7 cellular contexts compared by ENCODE assay signal in the genomic region with DNA sequence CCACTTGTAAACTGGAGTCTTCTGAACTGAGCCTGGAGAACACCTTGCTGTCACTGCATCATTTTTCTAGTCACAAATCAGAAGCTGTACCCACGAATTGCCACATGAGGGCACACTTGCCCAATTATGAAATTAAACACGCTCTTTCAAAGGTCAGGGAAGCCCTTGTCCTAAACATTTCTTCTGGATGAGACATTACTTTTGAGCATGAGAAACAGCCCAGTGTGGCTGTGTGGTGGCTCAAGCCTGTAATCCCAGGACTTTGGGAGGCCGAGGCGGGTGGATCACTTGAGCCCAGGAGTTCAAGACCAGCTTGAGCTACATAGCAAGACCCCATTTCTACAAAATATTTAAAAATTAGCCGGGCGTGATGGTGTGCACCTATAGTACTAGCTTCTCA. TPM values are rescaled to one million over a fixed set of nuclear protein-coding genes. Genes with fewer than 3 reads are reported as not detected.
DNase-seq lines count a peak whose midpoint lies in the region; ATAC-seq and TF ChIP-seq lines count a peak whose summit lies in the region.

No MANE protein-coding gene starts in this region.

- H3K27ac ChIP-seq in Peyer's patch (no peak overlapping the region), heart right ventricle (no peak overlapping the region)

- H3K4me3 ChIP-seq in Jurkat, Clone E6-1 (ENCODE audit: low read length) = no peak overlapping the region
- no peak overlapping the region for H3K4me3 ChIP-seq in Peyer's patch
- H3K4me3 ChIP-seq in heart right ventricle = no peak overlapping the region
- no peak overlapping the region for H3K4me3 ChIP-seq in retinal pigment epithelial cell (ENCODE audit: low read length)

- H3K9me3 Mint-ChIP-seq in activated naive CD8-positive, alpha-beta T cell treated with anti-CD3 and anti-CD28 coated beads, Interleukin-2, amount 10 ng/mL, durations not matched to agents 7 days and 5 days = no peaks in the 10 kb centered on the region

- no peak for ATAC-seq in activated naive CD8-positive, alpha-beta T cell treated with anti-CD3 and anti-CD28 coated beads, Interleukin-2, amount 10 ng/mL, durations not matched to agents 7 days and 5 days (ENCODE audit: low read depth)
- peak; percentile 57 to 87 (median 70) for ATAC-seq in heart right ventricle
- ATAC-seq in HG03196 (IDR thresholded peaks at IDR 0.05; ENCODE audit: unreplicated experiment) = no peak

- TF ChIP-seq POLR2A in Peyer's patch (IDR thresholded peaks at IDR 0.05) = no peak

- no peaks in the 10 kb centered on the region for H3K27me3 ChIP-seq in Peyer's patch
- H3K27me3 ChIP-seq in heart right ventricle = no peaks in the 10 kb centered on the region

- POLR2A ChIA-PET in activated naive CD8-positive, alpha-beta T cell treated with anti-CD3 and anti-CD28 coated beads, Interleukin-2, amount 10 ng/mL, durations not matched to agents 7 days and 5 days (lab: Charles Lee) = no interaction called here

- WGBS in heart right ventricle, 2 donors = 39 to 42% methylated on average over 6 of the region's 6 CpGs

- peaks cover 32% of the 10 kb centered on the region for H3K27me3 Mint-ChIP-seq in activated naive CD8-positive, alpha-beta T cell treated with anti-CD3 and anti-CD28 coated beads, Interleukin-2, amount 10 ng/mL, durations not matched to agents 7 days and 5 days

- H3K9me3 ChIP-seq in Peyer's patch (no peaks in the 10 kb centered on the region), heart right ventricle (no peaks in the 10 kb centered on the region)

- intact Hi-C loops in heart right ventricle (cut with DNase I) = loop anchor here (1.0 to 10.0 kb wide), 6 partner anchors 48 to 161 kb away; partner anchors contain the start of gene TLNRD1 (in 2 of the 10)

- DNase-seq in GF-D8 (lab: John Stamatoyannopoulos, UW) (peak; percentile 3), Peyer's patch (peak in 2 of 3 donors; percentile 19 to 65), heart right ventricle (peak in 1 of 2 donors; percentile 47), retinal pigment epithelial cell (ENCODE audit: low read depth) (peak; percentile 30)
- peak; percentile 32 for DNase-seq in Jurkat, Clone E6-1 (ENCODE audit: low read depth, low spot score)
- DNase-seq in activated naive CD8-positive, alpha-beta T cell treated with anti-CD3 and anti-CD28 coated beads, Interleukin-2, amount 10 ng/mL, durations not matched to agents 7 days and 5 days = peak; percentile 32

- H3K4me1 ChIP-seq in Peyer's patch = no peaks in the 10 kb centered on the region
- peaks cover 0 to 21% (median 2%) of the 10 kb centered on the region in 9 donors for H3K4me1 ChIP-seq in heart right ventricle

- TF ChIP-seq CTCF in Peyer's patch (IDR thresholded peaks at IDR 0.05) = peak; percentile 35 to 72 (median 66)
- peak; percentile 51 to 88 (median 78) for TF ChIP-seq CTCF in heart right ventricle (IDR thresholded peaks at IDR 0.05)
- peak; percentile 77 for TF ChIP-seq CTCF in retinal pigment epithelial cell (conservative IDR thresholded peaks at IDR 0.05; ENCODE audit: low read depth, low read length)

- no peak overlapping the region for H3K27ac Mint-ChIP-seq in activated naive CD8-positive, alpha-beta T cell treated with anti-CD3 and anti-CD28 coated beads, Interleukin-2, amount 10 ng/mL, durations not matched to agents 7 days and 5 days

- no peaks in the 10 kb centered on the region for H3K36me3 ChIP-seq in Peyer's patch
- H3K36me3 ChIP-seq in heart right ventricle = no peaks in the 10 kb centered on the region

- H3K36me3 Mint-ChIP-seq in activated naive CD8-positive, alpha-beta T cell treated with anti-CD3 and anti-CD28 coated beads, Interleukin-2, amount 10 ng/mL, durations not matched to agents 7 days and 5 days = no peaks in the 10 kb centered on the region

- H3K4me3 Mint-ChIP-seq in activated naive CD8-positive, alpha-beta T cell treated with anti-CD3 and anti-CD28 coated beads, Interleukin-2, amount 10 ng/mL, durations not matched to agents 7 days and 5 days = no peak overlapping the region

- H3K4me1 Mint-ChIP-seq in activated naive CD8-positive, alpha-beta T cell treated with anti-CD3 and anti-CD28 coated beads, Interleukin-2, amount 10 ng/mL, durations not matched to agents 7 days and 5 days = peaks cover 5% of the 10 kb centered on the region

RNA-seq across cellular contexts. Expression of gene CFAP161, which starts 27.5 kb away (rescaled TPM):
- not detected for polyA plus RNA-seq in Jurkat, Clone E6-1 (2012; ENCODE audit: insufficient read depth, insufficient read length)
- 1 to 10 TPM in 1 of 4 donors, not detected in 3; 6.6 TPM for total RNA-seq in Peyer's patch
- not detected for total RNA-seq in activated naive CD8-positive, alpha-beta T cell treated with anti-CD3 and anti-CD28 coated beads, Interleukin-2, amount 10 ng/mL, durations not matched to agents 7 days and 5 days
- 1 to 10 TPM in 3 of 10 donors, under 1 TPM in 7; 0.28 to 1.2 (median 0.83) TPM for total RNA-seq in heart right ventricle
- polyA plus RNA-seq in heart right ventricle = under 1 TPM; 0.32 to 0.95 TPM

Comparison
In these comparisons a context has a peak if more than half of its experiments do, and no peak if none do; other contexts are left out.
1. ATAC-seq: peak in heart right ventricle (8 of 8); none in activated naive CD8-positive, alpha-beta T cell treated with anti-CD3 and anti-CD28 coated beads, Interleukin-2, amount 10 ng/mL, durations not matched to agents 7 days and 5 days (single experiment) and HG03196 (single experiment).
2. Peak in every context shown above with its lines, with median percentiles within 50 percentile points of each other: CTCF ChIP-seq.